Comparison of ENCODE assay signal across 8 cellular contexts in genomic region chr4:759810-760209, GRCh38. TPM values are rescaled to one million over a fixed set of nuclear protein-coding genes. Genes with fewer than 3 reads are reported as not detected.
DNase-seq lines count a peak whose midpoint lies in the region; ATAC-seq, FAIRE-seq and TF ChIP-seq lines count a peak whose summit lies in the region.
"Not testable (repeated sequence)": the region's sequence is repeated elsewhere in the genome, so short reads cannot be mapped to it uniquely, and the experiment has no call there.

No MANE protein-coding gene starts in this region.

- not testable (repeated sequence) for H3K79me2 ChIP-seq in HepG2 (ENCODE audit: insufficient read depth, low read length)

- CTCF ChIA-PET in Calu3 (lab: Charles Lee); HepG2 (lab: Yijun Ruan, JAX; ENCODE audit: low intra/inter-chr PET ratio, low total read pairs): not testable (repeated sequence)

- peaks cover 12% of the 10 kb centered on the region; the same call in 1 of the 2 replicates for H4K20me1 ChIP-seq in HepG2 (ENCODE audit: insufficient read depth, low read length)

- TF ChIP-seq RAD21 in HepG2 (CRISPR knock-in tag; IDR thresholded peaks at IDR 0.05) = not testable (repeated sequence)

- H3K9me3 Mint-ChIP-seq in Calu3 (ENCODE audit: low read depth, unreplicated experiment); T-helper 2 cell treated with Interferon-gamma antibody and Interleukin-4, amounts not matched to agents 5 μg/mL and 100 μg/mL, for 36 hours; activated T-helper 17 cell treated with anti-CD3 and anti-CD28 coated beads, Interleukin-2, amount 50 U/mL, for 72 hours; neural crest cell; stimulated activated naive CD8-positive, alpha-beta T cell treated with anti-CD3 and anti-CD28 coated beads, Interleukin-15, Interleukin-2, amounts not matched to agents 100 ng/mL and 50 ng/mL, for 24 hours: not testable (repeated sequence)
- H3K9me3 Mint-ChIP-seq in brain (peaks cover 0 to 22% (median 7%) of the 10 kb centered on the region in 5 experiments), glutamatergic neuron (ENCODE audit: unreplicated experiment) (peaks cover 25% of the 10 kb centered on the region)

- peak overlapping the region; percentile 65 for H3K27ac Mint-ChIP-seq in Calu3 (ENCODE audit: unreplicated experiment)
- peak overlapping the region; percentile 74 for H3K27ac Mint-ChIP-seq in T-helper 2 cell treated with Interferon-gamma antibody and Interleukin-4, amounts not matched to agents 5 μg/mL and 100 μg/mL, for 36 hours
- H3K27ac Mint-ChIP-seq in activated T-helper 17 cell treated with anti-CD3 and anti-CD28 coated beads, Interleukin-2, amount 50 U/mL, for 72 hours = peak overlapping the region; percentile 51
- peak overlapping the region in 4 of 5 experiments; percentile 10 to 87 (median 12) for H3K27ac Mint-ChIP-seq in brain
- H3K27ac Mint-ChIP-seq in glutamatergic neuron (ENCODE audit: unreplicated experiment) = peak overlapping the region; percentile 54
- not testable (repeated sequence) for H3K27ac Mint-ChIP-seq in neural crest cell (ENCODE audit: unreplicated experiment)
- peak overlapping the region; percentile 59 for H3K27ac Mint-ChIP-seq in stimulated activated naive CD8-positive, alpha-beta T cell treated with anti-CD3 and anti-CD28 coated beads, Interleukin-15, Interleukin-2, amounts not matched to agents 100 ng/mL and 50 ng/mL, for 24 hours

- DNase-seq in Calu3; T-helper 2 cell treated with Interferon-gamma antibody and Interleukin-4, amounts not matched to agents 5 μg/mL and 100 μg/mL, for 36 hours (ENCODE audit: low spot score); glutamatergic neuron; HepG2 (ENCODE audit: low spot score); neural crest cell (ENCODE audit: low read depth, low spot score): not testable (repeated sequence)

- H3K4me1 ChIP-seq in HepG2 (ENCODE audit: insufficient read depth, low read length) = peaks cover 10% of the 10 kb centered on the region

- H3K27me3 ChIP-seq in HepG2 (ENCODE audit: control insufficient read depth in 1 of 2, insufficient read depth in 2 of 2, low read length in 2 of 2) = not testable (repeated sequence)

- not testable (repeated sequence) for TF ChIP-seq EP300 in HepG2 (IDR thresholded peaks at IDR 0.05; ENCODE audit: low read depth in 2 of 2, low read length in 2 of 2); HepG2 (CRISPR knock-in tag; IDR thresholded peaks at IDR 0.05; ENCODE audit: borderline replicate concordance)

- not testable (repeated sequence) for ATAC-seq in activated T-helper 17 cell treated with anti-CD3 and anti-CD28 coated beads, Interleukin-2, amount 50 U/mL, for 72 hours (replicated peaks); HepG2

- FAIRE-seq in HepG2 (lab: Jason Lieb, UNC) = not testable (repeated sequence)

- TF ChIP-seq CTCF in Calu3 (IDR thresholded peaks at IDR 0.05; ENCODE audit: unreplicated experiment); brain (conservative IDR thresholded peaks at IDR 0.05); glutamatergic neuron (IDR thresholded peaks at IDR 0.05; ENCODE audit: partially characterized antibody, unreplicated experiment); HepG2 (CRISPR knock-in tag; IDR thresholded peaks at IDR 0.05); neural crest cell (conservative IDR thresholded peaks at IDR 0.05): not testable (repeated sequence)

- H3K9me3 ChIP-seq in HepG2 (ENCODE audit: low read length) = not testable (repeated sequence)

- intact Hi-C loops in Calu3 (cut with micrococcal nuclease; ENCODE audit: unreplicated experiment); HepG2 (cut with micrococcal nuclease; ENCODE audit: unreplicated experiment): not testable (repeated sequence)

- POLR2A ChIA-PET in HepG2 (lab: Yijun Ruan, JAX) = not testable (repeated sequence)

- WGBS in HepG2 (ENCODE audit: low lambda C conversion rate) = 98% methylated on average over 24 of the region's 24 CpGs

- peaks cover 82% of the 10 kb centered on the region for H3K36me3 Mint-ChIP-seq in Calu3 (ENCODE audit: insufficient read depth, unreplicated experiment)
- peaks cover 34% of the 10 kb centered on the region for H3K36me3 Mint-ChIP-seq in T-helper 2 cell treated with Interferon-gamma antibody and Interleukin-4, amounts not matched to agents 5 μg/mL and 100 μg/mL, for 36 hours (ENCODE audit: low read depth)
- peaks cover 45% of the 10 kb centered on the region for H3K36me3 Mint-ChIP-seq in activated T-helper 17 cell treated with anti-CD3 and anti-CD28 coated beads, Interleukin-2, amount 50 U/mL, for 72 hours (ENCODE audit: low read depth)
- peaks cover 83% of the 10 kb centered on the region for H3K36me3 Mint-ChIP-seq in brain
- peaks cover 42% of the 10 kb centered on the region for H3K36me3 Mint-ChIP-seq in glutamatergic neuron (ENCODE audit: unreplicated experiment)
- peaks cover 58% of the 10 kb centered on the region for H3K36me3 Mint-ChIP-seq in neural crest cell (ENCODE audit: low read depth)
- peaks cover 18% of the 10 kb centered on the region for H3K36me3 Mint-ChIP-seq in stimulated activated naive CD8-positive, alpha-beta T cell treated with anti-CD3 and anti-CD28 coated beads, Interleukin-15, Interleukin-2, amounts not matched to agents 100 ng/mL and 50 ng/mL, for 24 hours (ENCODE audit: low read depth)

- peaks cover 15 to 53% of the 10 kb centered on the region in 2 experiments for H3K36me3 ChIP-seq in HepG2 (replicated peaks in 1 of 2; ENCODE audit: control insufficient read depth in 1 of 2, insufficient read depth in 2 of 2, low read length in 2 of 2)

- not testable (repeated sequence) for H3K4me3 ChIP-seq in HepG2 (replicated peaks in 1 of 3; ENCODE audit: insufficient read depth in 1 of 3, low read depth in 2 of 3, low read length in 3 of 3)

- not testable (repeated sequence) for TF ChIP-seq POLR2A in HepG2 (IDR thresholded peaks at IDR 0.05; ENCODE audit: insufficient read depth in 1 of 2, low read depth in 2 of 2, low read length in 2 of 2)

- not testable (repeated sequence) for H3K4me3 Mint-ChIP-seq in Calu3 (ENCODE audit: low read depth, unreplicated experiment); T-helper 2 cell treated with Interferon-gamma antibody and Interleukin-4, amounts not matched to agents 5 μg/mL and 100 μg/mL, for 36 hours; activated T-helper 17 cell treated with anti-CD3 and anti-CD28 coated beads, Interleukin-2, amount 50 U/mL, for 72 hours; brain; stimulated activated naive CD8-positive, alpha-beta T cell treated with anti-CD3 and anti-CD28 coated beads, Interleukin-15, Interleukin-2, amounts not matched to agents 100 ng/mL and 50 ng/mL, for 24 hours
- peak overlapping the region; percentile 35 for H3K4me3 Mint-ChIP-seq in glutamatergic neuron (ENCODE audit: unreplicated experiment)
- peak overlapping the region; percentile 18 for H3K4me3 Mint-ChIP-seq in neural crest cell

- not testable (repeated sequence) for BruUV-seq in Calu3 (replicated peaks; lab: Mats Ljungman, UMichigan); HepG2 (replicated peaks; lab: Mats Ljungman, UMichigan)

- not testable (repeated sequence) for H3K4me1 Mint-ChIP-seq in Calu3 (ENCODE audit: low read depth, unreplicated experiment); T-helper 2 cell treated with Interferon-gamma antibody and Interleukin-4, amounts not matched to agents 5 μg/mL and 100 μg/mL, for 36 hours (ENCODE audit: low read depth)
- peaks cover 24% of the 10 kb centered on the region for H3K4me1 Mint-ChIP-seq in activated T-helper 17 cell treated with anti-CD3 and anti-CD28 coated beads, Interleukin-2, amount 50 U/mL, for 72 hours
- H3K4me1 Mint-ChIP-seq in brain = peaks cover 20% of the 10 kb centered on the region
- H3K4me1 Mint-ChIP-seq in glutamatergic neuron (ENCODE audit: low read depth, unreplicated experiment) = peaks cover 17% of the 10 kb centered on the region
- H3K4me1 Mint-ChIP-seq in neural crest cell = peaks cover 12% of the 10 kb centered on the region
- H3K4me1 Mint-ChIP-seq in stimulated activated naive CD8-positive, alpha-beta T cell treated with anti-CD3 and anti-CD28 coated beads, Interleukin-15, Interleukin-2, amounts not matched to agents 100 ng/mL and 50 ng/mL, for 24 hours (ENCODE audit: low read depth) = peaks cover 15% of the 10 kb centered on the region

- H3K9ac ChIP-seq in HepG2 (ENCODE audit: insufficient read depth, low read depth, low read length) = not testable (repeated sequence)

- in situ Hi-C loops in HepG2 (cut with HindIII; ENCODE audit: extremely low pct_ligation_motif_present, low pct_unique_long_range_greater_than_20kb) = not testable (repeated sequence)

- H3K4me2 ChIP-seq in HepG2 (ENCODE audit: low read depth, low read length) = not testable (repeated sequence)

- H2AFZ ChIP-seq in HepG2 (ENCODE audit: low read length) = not testable (repeated sequence)

- not testable (repeated sequence) for H3K27ac ChIP-seq in HepG2 (ENCODE audit: extremely low read length, insufficient read depth, low read length)

- H3K27me3 Mint-ChIP-seq in Calu3 (ENCODE audit: unreplicated experiment) = peaks cover 12% of the 10 kb centered on the region
- H3K27me3 Mint-ChIP-seq in T-helper 2 cell treated with Interferon-gamma antibody and Interleukin-4, amounts not matched to agents 5 μg/mL and 100 μg/mL, for 36 hours (ENCODE audit: low read depth); activated T-helper 17 cell treated with anti-CD3 and anti-CD28 coated beads, Interleukin-2, amount 50 U/mL, for 72 hours; brain; stimulated activated naive CD8-positive, alpha-beta T cell treated with anti-CD3 and anti-CD28 coated beads, Interleukin-15, Interleukin-2, amounts not matched to agents 100 ng/mL and 50 ng/mL, for 24 hours: not testable (repeated sequence)
- peaks cover 30% of the 10 kb centered on the region for H3K27me3 Mint-ChIP-seq in glutamatergic neuron (ENCODE audit: unreplicated experiment)
- H3K27me3 Mint-ChIP-seq in neural crest cell (ENCODE audit: low read depth) = peaks cover 22% of the 10 kb centered on the region

RNA-seq across cellular contexts. Expression of gene PCGF3, which starts 54.2 kb away (rescaled TPM):
- total RNA-seq in Calu3 (2022) = 29.5 and 30.0 TPM in 2 replicates
- 10 to 100 TPM; 34.4 to 35.3 TPM for total RNA-seq in activated T-helper 17 cell treated with anti-CD3 and anti-CD28 coated beads, Interleukin-2, amount 50 U/mL, for 72 hours
- 27.6 TPM for polyA plus RNA-seq in brain (ENCODE audit: insufficient read depth, low read depth, low replicate concordance)
- total RNA-seq in glutamatergic neuron (ENCODE audit: unreplicated experiment) = 122 TPM
- 24.2 and 28.6 TPM in 2 replicates for total RNA-seq in HepG2 (2016; rRNA removed; fragmentation: Illumina TruSeq; extraction: Trizol)
- total RNA-seq in HepG2 (2016; cell fraction: cytosol; rRNA removed; fragmentation: Illumina TruSeq; extraction: Trizol; ENCODE audit: low read depth) = 16.2 and 16.7 TPM in 2 replicates
- 22.5 and 27.7 TPM in 2 replicates for total RNA-seq in HepG2 (2016; cell fraction: insoluble cytoplasmic fraction; rRNA removed; fragmentation: Illumina TruSeq; extraction: Trizol)
- total RNA-seq in HepG2 (2016; cell fraction: membrane; rRNA removed; fragmentation: Illumina TruSeq; extraction: Trizol) = 36.9 and 38.9 TPM in 2 replicates
- 40.6 and 42.6 TPM in 2 replicates for total RNA-seq in HepG2 (2016; cell fraction: nucleus; rRNA removed; fragmentation: Illumina TruSeq; extraction: Trizol)
- polyA plus RNA-seq in HepG2 (2011; rRNA removed) = 66.2 and 80.8 TPM in 2 replicates
- polyA plus RNA-seq in HepG2 (2011; cell fraction: cytosol; rRNA removed) = 32.3 and 37.9 TPM in 2 replicates
- polyA plus RNA-seq in HepG2 (2011; cell fraction: nucleus; rRNA removed) = 406 and 428 TPM in 2 replicates
- 37.8 and 47.7 TPM in 2 replicates for polyA plus RNA-seq in HepG2 (2012)
- 13.4 and 15.5 TPM in 2 replicates for polyA plus RNA-seq in HepG2 (2016; cell fraction: cytosol; fragmentation: Illumina TruSeq; extraction: Trizol; ENCODE audit: low read depth)
- polyA plus RNA-seq in HepG2 (2016; cell fraction: insoluble cytoplasmic fraction; fragmentation: Illumina TruSeq; extraction: Trizol; ENCODE audit: low read depth) = 20.0 and 26.4 TPM in 2 replicates
- 26.7 and 30.4 TPM in 2 replicates for polyA plus RNA-seq in HepG2 (2016; cell fraction: membrane; fragmentation: Illumina TruSeq; extraction: Trizol; ENCODE audit: low read depth)
- 92.0 and 96.8 TPM in 2 replicates for polyA plus RNA-seq in HepG2 (2016; cell fraction: nucleus; fragmentation: Illumina TruSeq; extraction: Trizol; ENCODE audit: insufficient read depth, low read depth)
- polyA minus RNA-seq in HepG2 (2011; rRNA and poly(A)+ RNA removed; ENCODE audit: low replicate concordance) = 38.9 and 82.6 TPM in 2 replicates
- 18.1 and 23.5 TPM in 2 replicates for polyA minus RNA-seq in HepG2 (2011; cell fraction: cytosol; rRNA and poly(A)+ RNA removed)
- polyA minus RNA-seq in HepG2 (2011; cell fraction: nucleus; rRNA and poly(A)+ RNA removed) = 119 and 121 TPM in 2 replicates
- 58.5 and 61.2 TPM in 2 replicates for total RNA-seq in neural crest cell
